Comparison of ENCODE assay signal across 10 cellular contexts in genomic region chr16:16022683-16023064, GRCh38.
DNase-seq lines count a peak whose midpoint lies in the region; ATAC-seq and TF ChIP-seq lines count a peak whose summit lies in the region.
"Had no signal": no experiment of that assay in that cellular context is flagged by ENCODE, and none has a peak within 500 bp of the region (broad histone marks: within the 10 kb centered on the region; RNA-seq: fewer than 3 reads in every experiment).

No MANE protein-coding gene starts in this region.

- no peak overlapping the region for H3K4me3 Mint-ChIP-seq in CD4-positive, alpha-beta T cell
- H3K4me3 Mint-ChIP-seq: activated CD4-positive, alpha-beta T cell treated with anti-CD3 and anti-CD28 coated beads, Interleukin-2, amount 10 ng/mL, durations not matched to agents 24 days and 14 days had no signal

- no peak overlapping the region for H3K4me3 ChIP-seq in rectal smooth muscle tissue (ENCODE audit: low read length)

- H3K27ac ChIP-seq in CD4-positive, alpha-beta T cell (ENCODE audit: low read depth, low read length) = no peak overlapping the region
- H3K27ac ChIP-seq in epithelial cell of prostate = peak overlapping the region; percentile 26
- peak overlapping the region; percentile 77 for H3K27ac ChIP-seq in rectal smooth muscle tissue (ENCODE audit: low read depth, low read length)

- peak overlapping the region; percentile 32 for H3K27ac Mint-ChIP-seq in CD4-positive, alpha-beta T cell

- no peaks in the 10 kb centered on the region for H3K27me3 ChIP-seq in CD4-positive, alpha-beta T cell (ENCODE audit: control insufficient read depth, insufficient read depth, low read length)
- no peaks in the 10 kb centered on the region for H3K27me3 ChIP-seq in rectal smooth muscle tissue (ENCODE audit: control insufficient read depth, insufficient read depth, low read length)

- H3K4me1 Mint-ChIP-seq in CD4-positive, alpha-beta T cell (ENCODE audit: low read depth) = peaks cover 29% of the 10 kb centered on the region

- no peaks in the 10 kb centered on the region for H3K9me3 Mint-ChIP-seq in CD4-positive, alpha-beta T cell
- H3K9me3 Mint-ChIP-seq: activated CD4-positive, alpha-beta T cell treated with anti-CD3 and anti-CD28 coated beads, Interleukin-2, amount 10 ng/mL, durations not matched to agents 24 days and 14 days had no signal

- CTCF ChIA-PET in CD4-positive, alpha-beta T cell (lab: Charles Lee) = interaction anchor here (1.1 to 1.3 kb wide), 2 partner anchors 9 to 19 kb away, joined by 3 to 4 read pairs; no protein-coding TSS in a partner anchor

- no peaks in the 10 kb centered on the region for H3K27me3 Mint-ChIP-seq in CD4-positive, alpha-beta T cell
- H3K27me3 Mint-ChIP-seq: activated CD4-positive, alpha-beta T cell treated with anti-CD3 and anti-CD28 coated beads, Interleukin-2, amount 10 ng/mL, durations not matched to agents 24 days and 14 days had no signal

- POLR2A ChIA-PET in CD4-positive, alpha-beta T cell (lab: Charles Lee) = interaction anchor here (1.0 kb wide), 1 partner anchor 18 kb away, joined by 3 read pairs; no protein-coding TSS in a partner anchor

- TF ChIP-seq POLR2A in GM18505 (IDR thresholded peaks at IDR 0.05; ENCODE audit: borderline replicate concordance, extremely low read depth, insufficient read depth, insufficient read length) = no peak

- H3K36me3 Mint-ChIP-seq in CD4-positive, alpha-beta T cell (ENCODE audit: low read depth) = peaks cover 68% of the 10 kb centered on the region

- ATAC-seq in CD4-positive, alpha-beta T cell (ENCODE audit: poor library complexity) = no peak
- no peak for ATAC-seq in GM18505 (IDR thresholded peaks at IDR 0.05; ENCODE audit: unreplicated experiment)

- no peaks in the 10 kb centered on the region for H3K9me3 ChIP-seq in CD4-positive, alpha-beta T cell (ENCODE audit: control insufficient read depth, low read length)

- peaks cover 29% of the 10 kb centered on the region for H3K4me1 ChIP-seq in rectal smooth muscle tissue (ENCODE audit: control insufficient read depth, insufficient read depth, low read length)

- intact Hi-C loops in CD4-positive, alpha-beta T cell (cut with DNase I, micrococcal nuclease) = no loop called here

- H3K9ac ChIP-seq in rectal smooth muscle tissue (ENCODE audit: low read length) = no peak overlapping the region

- no peak for TF ChIP-seq CTCF in CD4-positive, alpha-beta T cell (IDR thresholded peaks at IDR 0.05)

- peaks cover 6% of the 10 kb centered on the region for H3K36me3 ChIP-seq in rectal smooth muscle tissue (ENCODE audit: control insufficient read depth, insufficient read depth, low read length)

- no peak for DNase-seq in CD4-positive, alpha-beta T cell
- DNase-seq in OCI-M1 (lab: John Stamatoyannopoulos, UW) = peak; percentile 79
- no peak for DNase-seq in epithelial cell of prostate (ENCODE audit: low read depth, low spot score)
- no peak for DNase-seq in NCI-H345 (lab: John Stamatoyannopoulos, UW)
- DNase-seq in D341Med (ENCODE audit: low spot score) = no peak
- DNase-seq in HT-29 (ENCODE audit: low spot score) = no peak
- DNase-seq: activated CD4-positive, alpha-beta T cell treated with anti-CD3 and anti-CD28 coated beads, Interleukin-2, amount 10 ng/mL, durations not matched to agents 24 days and 14 days; DND-41 had no signal
